ENCODE assay signal across 8 cellular contexts in the genomic region with DNA sequence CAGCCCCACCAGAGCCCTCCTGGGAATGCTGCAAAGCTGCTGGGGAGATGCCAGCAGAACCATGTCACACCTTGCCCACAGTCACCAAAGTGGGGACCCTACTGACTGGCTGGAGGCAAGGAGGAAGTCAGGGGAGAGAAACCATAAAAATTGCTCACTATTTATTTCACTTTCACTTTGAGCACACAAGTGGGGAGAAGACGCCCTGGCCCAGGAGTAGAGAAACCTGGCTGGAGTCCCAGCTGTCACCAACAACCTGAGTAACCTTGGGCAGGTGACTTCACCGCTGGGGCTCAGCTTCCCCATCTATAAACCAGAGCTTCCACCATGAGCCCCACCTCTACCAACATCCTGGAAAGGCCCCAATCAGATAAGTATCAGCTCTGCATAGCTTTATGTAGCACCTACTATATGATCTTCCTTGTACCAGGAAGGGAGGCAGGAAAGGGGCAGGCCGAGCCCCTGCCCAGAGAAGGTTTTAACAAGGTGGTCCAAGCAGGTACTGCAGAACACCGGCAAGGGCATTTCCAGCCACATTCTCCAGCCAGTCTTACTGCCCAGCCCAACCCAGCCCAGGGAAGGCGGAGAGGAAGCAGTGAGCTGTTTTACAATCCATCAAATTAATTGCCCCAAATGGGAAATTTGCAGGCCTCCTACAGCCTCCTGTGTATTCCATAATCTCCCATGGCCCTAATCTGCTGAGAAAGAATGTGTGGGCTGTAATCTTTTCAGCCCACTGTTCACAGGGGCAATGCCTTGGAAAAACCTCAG. TPM values are rescaled to one million over a fixed set of nuclear protein-coding genes. Genes with fewer than 3 reads are reported as not detected.
DNase-seq lines count a peak whose midpoint lies in the region; ATAC-seq and TF ChIP-seq lines count a peak whose summit lies in the region.
"Had no signal": no experiment of that assay in that cellular context is flagged by ENCODE, and none has a peak within 500 bp of the region (broad histone marks: within the 10 kb centered on the region; RNA-seq: fewer than 3 reads in every experiment).

No MANE protein-coding gene starts in this region.

- peak overlapping the region; percentile 16 for H3K4me3 Mint-ChIP-seq in activated naive CD4-positive, alpha-beta T cell treated with anti-CD3 and anti-CD28 coated beads, Interleukin-2, amount 50 U/mL, for 24 hours

- H3K9me3 ChIP-seq in ovary = no peaks in the 10 kb centered on the region

- H3K27ac Mint-ChIP-seq in activated naive CD4-positive, alpha-beta T cell treated with anti-CD3 and anti-CD28 coated beads, Interleukin-2, amount 50 U/mL, for 24 hours = no peak overlapping the region

- no peak overlapping the region for H3K4me3 ChIP-seq in ovary
- H3K4me3 ChIP-seq: skin epidermis had no signal

- no peaks in the 10 kb centered on the region for H3K27me3 Mint-ChIP-seq in activated naive CD4-positive, alpha-beta T cell treated with anti-CD3 and anti-CD28 coated beads, Interleukin-2, amount 50 U/mL, for 24 hours

- TF ChIP-seq EP300 in ovary (IDR thresholded peaks at IDR 0.05) = no peak

- H3K36me3 Mint-ChIP-seq in activated naive CD4-positive, alpha-beta T cell treated with anti-CD3 and anti-CD28 coated beads, Interleukin-2, amount 50 U/mL, for 24 hours = no peaks in the 10 kb centered on the region

- peak; percentile 95 for ATAC-seq in GM18873 (IDR thresholded peaks at IDR 0.05; ENCODE audit: low FRiP score, unreplicated experiment)
- peak; percentile 98 for ATAC-seq in HG02623 (IDR thresholded peaks at IDR 0.05; ENCODE audit: unreplicated experiment)

- WGBS in ovary, 3 donors = 40 to 47% (median 40%) methylated on average over 5 of the region's 5 CpGs

- peaks cover 25% of the 10 kb centered on the region for H3K4me1 Mint-ChIP-seq in activated naive CD4-positive, alpha-beta T cell treated with anti-CD3 and anti-CD28 coated beads, Interleukin-2, amount 50 U/mL, for 24 hours

- no peaks in the 10 kb centered on the region for H3K27me3 ChIP-seq in ovary

- no peaks in the 10 kb centered on the region for H3K9me3 Mint-ChIP-seq in activated naive CD4-positive, alpha-beta T cell treated with anti-CD3 and anti-CD28 coated beads, Interleukin-2, amount 50 U/mL, for 24 hours

- H3K4me1 ChIP-seq in ovary (ENCODE audit: insufficient read depth) = peaks cover 12% of the 10 kb centered on the region

- H3K36me3 ChIP-seq in ovary = no peaks in the 10 kb centered on the region

- DNase-seq in NCI-H226 = peak; percentile 74
- DNase-seq in ovary = peak; percentile 26 to 60 (median 33)
- no peak for DNase-seq in CD1c-positive myeloid dendritic cell (ENCODE audit: extremely low spot score)
- DNase-seq in anterior cingulate cortex (lab: John Stamatoyannopoulos, UW) = no peak

- TF ChIP-seq POLR2A in ovary (IDR thresholded peaks at IDR 0.05) = no peak

- peak overlapping the region in 1 of 2 donors; percentile 80 for H3K27ac ChIP-seq in ovary

- intact Hi-C loops in ovary (cut with DNase I) = no loop called here

- TF ChIP-seq CTCF in ovary (IDR thresholded peaks at IDR 0.05) = no peak

RNA-seq across cellular contexts. Expression of a gene that starts 27.6 kb away (rescaled TPM):
- 10 to 100 TPM in 6 of 7 donors, 1 to 10 TPM in 1; 9.6 to 29.5 (median 15.9) TPM for total RNA-seq in ovary
- polyA plus RNA-seq in ovary = 10 to 100 TPM; 12.2 to 16.7 TPM

Comparison
In these comparisons a context has a peak if more than half of its experiments do, and no peak if none do; other contexts are left out.
1. DNase-seq: peak in NCI-H226 (single experiment) and ovary (5 of 5); none in CD1c-positive myeloid dendritic cell (single experiment) and anterior cingulate cortex (0 of 58).